In genomic region chr11:71495286-71496090, GRCh38 we compare ENCODE assay signal across 20 cellular contexts. TPM values are rescaled to one million over a fixed set of nuclear protein-coding genes. Genes with fewer than 3 reads are reported as not detected.
DNase-seq lines count a peak whose midpoint lies in the region; ATAC-seq and TF ChIP-seq lines count a peak whose summit lies in the region.
"Had no signal": no experiment of that assay in that cellular context is flagged by ENCODE, and none has a peak within 500 bp of the region (broad histone marks: within the 10 kb centered on the region; RNA-seq: fewer than 3 reads in every experiment).

No MANE protein-coding gene starts in this region.

- peaks cover 38% of the 10 kb centered on the region for H3K36me3 Mint-ChIP-seq in activated naive CD8-positive, alpha-beta T cell treated with anti-CD3 and anti-CD28 coated beads, Interleukin-2, amount 10 ng/mL, durations not matched to agents 7 days and 5 days
- peaks cover 69% of the 10 kb centered on the region for H3K36me3 Mint-ChIP-seq in activated naive CD8-positive, alpha-beta T cell treated with anti-CD3 and anti-CD28 coated beads, Interleukin-2, amount 50 U/mL, for 24 hours (ENCODE audit: low read depth)
- peaks cover 25% of the 10 kb centered on the region for H3K36me3 Mint-ChIP-seq in T-helper 17 cell (ENCODE audit: low read depth)

- H3K9me3 ChIP-seq in T-helper 17 cell (ENCODE audit: control insufficient read depth, low read length, poor library complexity, severe bottlenecking) = no peaks in the 10 kb centered on the region
- no peaks in the 10 kb centered on the region for H3K9me3 ChIP-seq in testis
- H3K9me3 ChIP-seq: MG63, SJSA1 had no signal

- no peak overlapping the region for H3K27ac ChIP-seq in testis
- H3K27ac ChIP-seq: SJSA1 had no signal

- no peaks in the 10 kb centered on the region for H3K27me3 Mint-ChIP-seq in activated naive CD8-positive, alpha-beta T cell treated with anti-CD3 and anti-CD28 coated beads, Interleukin-2, amount 10 ng/mL, durations not matched to agents 7 days and 5 days
- no peaks in the 10 kb centered on the region for H3K27me3 Mint-ChIP-seq in activated naive CD8-positive, alpha-beta T cell treated with anti-CD3 and anti-CD28 coated beads, Interleukin-2, amount 50 U/mL, for 24 hours
- no peaks in the 10 kb centered on the region for H3K27me3 Mint-ChIP-seq in T-helper 17 cell
- H3K27me3 Mint-ChIP-seq: CD4-positive, alpha-beta T cell had no signal

- no peak overlapping the region for H3K4me3 ChIP-seq in testis
- H3K4me3 ChIP-seq: MG63, SJSA1 had no signal

- intact Hi-C loops in testis (cut with DNase I; ENCODE audit: low total_unique reads) = no loop called here

- no peak for DNase-seq in activated naive CD8-positive, alpha-beta T cell treated with anti-CD3 and anti-CD28 coated beads, Interleukin-2, amount 10 ng/mL, durations not matched to agents 7 days and 5 days
- DNase-seq in activated naive CD8-positive, alpha-beta T cell treated with anti-CD3 and anti-CD28 coated beads, Interleukin-2, amount 50 U/mL, for 24 hours = no peak
- DNase-seq in T-helper 17 cell (no peak), mesenteric fat pad (ENCODE audit: low spot score) (peak; percentile 65), testis (peak; percentile 4), SHP77 treated with DMSO at 0.1 percent for 48 hours (lab: John Stamatoyannopoulos, UW) (no peak), D341Med (ENCODE audit: low spot score) (no peak)
- DNase-seq: DND-41, GOT3, KG1, MG63, NCI-H1105 treated with DMSO at 0.1 percent for 48 hours, NCI-H187, NCI-H2171 treated with DMSO at 0.1 percent for 48 hours, NCI-H510A had no signal

- no peaks in the 10 kb centered on the region for H3K4me1 ChIP-seq in testis
- H3K4me1 ChIP-seq: SJSA1 had no signal

- H3K36me3 ChIP-seq in testis (ENCODE audit: low read depth, missing control alignments) = no peaks in the 10 kb centered on the region
- H3K36me3 ChIP-seq: SJSA1 had no signal

- TF ChIP-seq POLR2A in testis (IDR thresholded peaks at IDR 0.05) = no peak

- WGBS in testis, 2 donors = 94% methylated on average over 18 to 19 of the region's 19 CpGs

- no peaks in the 10 kb centered on the region for H3K9me3 Mint-ChIP-seq in activated naive CD8-positive, alpha-beta T cell treated with anti-CD3 and anti-CD28 coated beads, Interleukin-2, amount 10 ng/mL, durations not matched to agents 7 days and 5 days
- no peaks in the 10 kb centered on the region for H3K9me3 Mint-ChIP-seq in activated naive CD8-positive, alpha-beta T cell treated with anti-CD3 and anti-CD28 coated beads, Interleukin-2, amount 50 U/mL, for 24 hours
- H3K9me3 Mint-ChIP-seq: CD4-positive, alpha-beta T cell had no signal

- no peak overlapping the region for H3K4me3 Mint-ChIP-seq in activated naive CD8-positive, alpha-beta T cell treated with anti-CD3 and anti-CD28 coated beads, Interleukin-2, amount 10 ng/mL, durations not matched to agents 7 days and 5 days
- H3K4me3 Mint-ChIP-seq in activated naive CD8-positive, alpha-beta T cell treated with anti-CD3 and anti-CD28 coated beads, Interleukin-2, amount 50 U/mL, for 24 hours = no peak overlapping the region
- no peak overlapping the region for H3K4me3 Mint-ChIP-seq in T-helper 17 cell
- H3K4me3 Mint-ChIP-seq: CD4-positive, alpha-beta T cell had no signal

- no peak for ATAC-seq in activated naive CD8-positive, alpha-beta T cell treated with anti-CD3 and anti-CD28 coated beads, Interleukin-2, amount 10 ng/mL, durations not matched to agents 7 days and 5 days (ENCODE audit: low read depth)
- no peak for ATAC-seq in activated naive CD8-positive, alpha-beta T cell treated with anti-CD3 and anti-CD28 coated beads, Interleukin-2, amount 50 U/mL, for 24 hours
- ATAC-seq in T-helper 17 cell (no peak), HG03521 (IDR thresholded peaks at IDR 0.05; ENCODE audit: unreplicated experiment) (no peak)

- POLR2A ChIA-PET in activated naive CD8-positive, alpha-beta T cell treated with anti-CD3 and anti-CD28 coated beads, Interleukin-2, amount 10 ng/mL, durations not matched to agents 7 days and 5 days (lab: Charles Lee) = no interaction called here

- H3K27me3 ChIP-seq in testis = no peaks in the 10 kb centered on the region
- H3K27me3 ChIP-seq: MG63, SJSA1 had no signal

- H3K27ac Mint-ChIP-seq in activated naive CD8-positive, alpha-beta T cell treated with anti-CD3 and anti-CD28 coated beads, Interleukin-2, amount 10 ng/mL, durations not matched to agents 7 days and 5 days = peak overlapping the region; percentile 22
- no peak overlapping the region for H3K27ac Mint-ChIP-seq in activated naive CD8-positive, alpha-beta T cell treated with anti-CD3 and anti-CD28 coated beads, Interleukin-2, amount 50 U/mL, for 24 hours
- peak overlapping the region; percentile 47 for H3K27ac Mint-ChIP-seq in T-helper 17 cell
- H3K27ac Mint-ChIP-seq: CD4-positive, alpha-beta T cell had no signal

- peaks cover 6% of the 10 kb centered on the region for H3K4me1 Mint-ChIP-seq in activated naive CD8-positive, alpha-beta T cell treated with anti-CD3 and anti-CD28 coated beads, Interleukin-2, amount 10 ng/mL, durations not matched to agents 7 days and 5 days
- peaks cover 2% of the 10 kb centered on the region for H3K4me1 Mint-ChIP-seq in activated naive CD8-positive, alpha-beta T cell treated with anti-CD3 and anti-CD28 coated beads, Interleukin-2, amount 50 U/mL, for 24 hours
- peaks cover 20% of the 10 kb centered on the region for H3K4me1 Mint-ChIP-seq in T-helper 17 cell

- no peak for TF ChIP-seq CTCF in testis (IDR thresholded peaks at IDR 0.05)

RNA-seq across cellular contexts. Expression of gene KRTAP5-7, which starts 31.6 kb away (rescaled TPM):
- total RNA-seq in activated naive CD8-positive, alpha-beta T cell treated with anti-CD3 and anti-CD28 coated beads, Interleukin-2, amount 10 ng/mL, durations not matched to agents 7 days and 5 days = not detected
- total RNA-seq in T-helper 17 cell = not detected
- 0.39 TPM for total RNA-seq in mesenteric fat pad
- 1 to 10 TPM in 1 of 2 donors, under 1 TPM in 1; 0.94 to 1.7 TPM for total RNA-seq in testis
- 1.7 TPM for polyA plus RNA-seq in testis (ENCODE audit: insufficient read depth, low read depth, low replicate concordance)
- total RNA-seq: A673; CD4-positive, alpha-beta T cell; RPMI7951; SJSA1 had no signal

RNA-seq across cellular contexts. Expression of gene KRTAP5-8, which starts 42.3 kb away (rescaled TPM):
- total RNA-seq in activated naive CD8-positive, alpha-beta T cell treated with anti-CD3 and anti-CD28 coated beads, Interleukin-2, amount 10 ng/mL, durations not matched to agents 7 days and 5 days = not detected
- total RNA-seq in T-helper 17 cell (under 1 TPM in 1 of 2 donors, not detected in 1; 0.37 TPM), mesenteric fat pad (not detected), testis (1 to 10 TPM in 1 of 2 donors, under 1 TPM in 1; 0.39 to 1.1 TPM)
- polyA plus RNA-seq in testis (ENCODE audit: insufficient read depth, low read depth, low replicate concordance) = not detected
- total RNA-seq: A673; CD4-positive, alpha-beta T cell; RPMI7951; SJSA1 had no signal

RNA-seq across cellular contexts. Expression of gene NADSYN1, which starts 42.5 kb away (rescaled TPM):
- 100 to 1,000 TPM; 172 to 186 TPM for total RNA-seq in activated naive CD8-positive, alpha-beta T cell treated with anti-CD3 and anti-CD28 coated beads, Interleukin-2, amount 10 ng/mL, durations not matched to agents 7 days and 5 days
- 100 to 1,000 TPM in 1 of 2 donors, 10 to 100 TPM in 1; 99.7 to 114 TPM for total RNA-seq in T-helper 17 cell
- 48.0 TPM for total RNA-seq in mesenteric fat pad
- total RNA-seq in testis = 10 to 100 TPM; 75.7 to 91.2 TPM
- polyA plus RNA-seq in testis (ENCODE audit: insufficient read depth, low read depth, low replicate concordance) = 79.4 TPM

RNA-seq across cellular contexts. Expression of gene DHCR7, which starts 47.3 kb away (rescaled TPM):
- total RNA-seq in activated naive CD8-positive, alpha-beta T cell treated with anti-CD3 and anti-CD28 coated beads, Interleukin-2, amount 10 ng/mL, durations not matched to agents 7 days and 5 days = 10 to 100 TPM; 47.0 to 48.8 TPM
- total RNA-seq in T-helper 17 cell = 10 to 100 TPM; 16.8 to 26.7 TPM
- total RNA-seq in mesenteric fat pad = 26.3 TPM
- 100 to 1,000 TPM in 1 of 2 donors, 10 to 100 TPM in 1; 54.2 to 101 TPM for total RNA-seq in testis
- 65.3 TPM for polyA plus RNA-seq in testis (ENCODE audit: insufficient read depth, low read depth, low replicate concordance)

RNA-seq across cellular contexts. Expression of gene KRTAP5-9, which starts 52.7 kb away (rescaled TPM):
- total RNA-seq in activated naive CD8-positive, alpha-beta T cell treated with anti-CD3 and anti-CD28 coated beads, Interleukin-2, amount 10 ng/mL, durations not matched to agents 7 days and 5 days = not detected
- total RNA-seq in T-helper 17 cell (not detected), mesenteric fat pad (not detected), testis (1 to 10 TPM; 1.4 to 3.6 TPM)
- 1.5 TPM for polyA plus RNA-seq in testis (ENCODE audit: insufficient read depth, low read depth, low replicate concordance)
- total RNA-seq: A673, RPMI7951, SJSA1 had no signal

Comparison
In these comparisons a context has a peak if more than half of its experiments do, and no peak if none do; other contexts are left out.
1. DNase-seq: peak in mesenteric fat pad (single experiment) and testis (single experiment); none in activated naive CD8-positive, alpha-beta T cell treated with anti-CD3 and anti-CD28 coated beads, Interleukin-2, amount 10 ng/mL, durations not matched to agents 7 days and 5 days (single experiment), activated naive CD8-positive, alpha-beta T cell treated with anti-CD3 and anti-CD28 coated beads, Interleukin-2, amount 50 U/mL, for 24 hours (single experiment), T-helper 17 cell (0 of 3), SHP77 treated with DMSO at 0.1 percent for 48 hours (single experiment) and D341Med (single experiment).